19 cellular contexts compared by ENCODE assay signal in genomic region chr5:71838286-71838685, GRCh38.
DNase-seq lines count a peak whose midpoint lies in the region; ATAC-seq and TF ChIP-seq lines count a peak whose summit lies in the region.
"Had no signal": no experiment of that assay in that cellular context is flagged by ENCODE, and none has a peak within 500 bp of the region (broad histone marks: within the 10 kb centered on the region; RNA-seq: fewer than 3 reads in every experiment).

No MANE protein-coding gene starts in this region.

- H3K4me1 Mint-ChIP-seq in endothelial cell (ENCODE audit: unreplicated experiment) (peaks cover 7% of the 10 kb centered on the region), neural crest cell (peaks cover 16% of the 10 kb centered on the region)
- H3K4me1 Mint-ChIP-seq: B cell; CD4-positive, CD25-positive, alpha-beta regulatory T cell had no signal

- H3K27me3 Mint-ChIP-seq in endothelial cell (ENCODE audit: unreplicated experiment) (no peaks in the 10 kb centered on the region), neural crest cell (ENCODE audit: low read depth) (no peaks in the 10 kb centered on the region)

- H3K36me3 Mint-ChIP-seq in endothelial cell (ENCODE audit: low read depth, unreplicated experiment) (no peaks in the 10 kb centered on the region), neural crest cell (ENCODE audit: low read depth) (no peaks in the 10 kb centered on the region)
- H3K36me3 Mint-ChIP-seq: CD4-positive, CD25-positive, alpha-beta regulatory T cell; CD8-positive, alpha-beta T cell had no signal

- H3K9me3 Mint-ChIP-seq in endothelial cell (ENCODE audit: unreplicated experiment) (no peaks in the 10 kb centered on the region), neural crest cell (no peaks in the 10 kb centered on the region)
- H3K9me3 Mint-ChIP-seq: CD8-positive, alpha-beta T cell had no signal

- DNase-seq in EH (ENCODE audit: low read depth) (peak; percentile 9), endothelial cell (ENCODE audit: low spot score) (no peak), neural crest cell (ENCODE audit: low read depth, low spot score) (no peak), DMS 273 treated with DMSO at 0.1 percent for 48 hours (lab: John Stamatoyannopoulos, UW) (no peak), head of caudate nucleus (no peak)
- DNase-seq in stimulated activated CD4-positive, alpha-beta T cell treated with anti-CD3 and anti-CD28 coated beads, Interleukin-15, amount 100 ng/mL, for 24 hours, result no peak
- DNase-seq: CD4-positive, CD25-positive, alpha-beta regulatory T cell; CD8-positive, alpha-beta T cell; DMS53; DMS79 treated with DMSO at 0.1 percent for 48 hours; GOT3; H7; HCEC 1CT had no signal

- ATAC-seq in HG03521 (IDR thresholded peaks at IDR 0.05; ENCODE audit: unreplicated experiment), result no peak
- ATAC-seq: CD8-positive, alpha-beta T cell had no signal

- H3K27ac Mint-ChIP-seq in endothelial cell (ENCODE audit: unreplicated experiment), result peak overlapping the region; percentile 14
- H3K27ac Mint-ChIP-seq in neural crest cell (ENCODE audit: unreplicated experiment), result peak overlapping the region; percentile 51
- H3K27ac Mint-ChIP-seq: B cell; CD4-positive, CD25-positive, alpha-beta regulatory T cell; CD8-positive, alpha-beta T cell had no signal

- intact Hi-C loops in head of caudate nucleus (cut with DNase I), result no loop called here

- H3K27ac ChIP-seq in cingulate gyrus (ENCODE audit: low read depth, low read length), result peak overlapping the region; percentile 29
- H3K27ac ChIP-seq: 22Rv1, BLaER1, C4-2B had no signal

- no peak overlapping the region for H3K4me3 Mint-ChIP-seq in endothelial cell (ENCODE audit: unreplicated experiment)
- no peak overlapping the region for H3K4me3 Mint-ChIP-seq in neural crest cell
- H3K4me3 Mint-ChIP-seq: B cell; CD4-positive, CD25-positive, alpha-beta regulatory T cell; CD8-positive, alpha-beta T cell had no signal

- no peak for TF ChIP-seq CTCF in endothelial cell (IDR thresholded peaks at IDR 0.05; ENCODE audit: unreplicated experiment)
- TF ChIP-seq CTCF in neural crest cell (conservative IDR thresholded peaks at IDR 0.05), result no peak
